21 cellular contexts compared by ENCODE assay signal in genomic region chr5:135162661-135163265, GRCh38.
A peak's percentile ranks its signal among the peaks of the same experiment; 100 is the strongest.
DNase-seq lines count a peak whose midpoint lies in the region; ATAC-seq, FAIRE-seq and TF ChIP-seq lines count a peak whose summit lies in the region.
"Had no signal": no experiment of that assay in that cellular context is flagged by ENCODE, and none has a peak within 500 bp of the region (broad histone marks: within the 10 kb centered on the region; RNA-seq: fewer than 3 reads in every experiment).

No MANE protein-coding gene starts in this region.

- DNase-seq in HepG2 (ENCODE audit: low spot score) (peak; percentile 38), right lobe of liver (no peak), RWPE2 (ENCODE audit: low spot score) (no peak), fibroblast of villous mesenchyme (ENCODE audit: low read depth) (peak; percentile 33), upper lobe of right lung (no peak), tibial nerve (ENCODE audit: low spot score in 2 of 2) (no peak), HPDE6-E6E7 (ENCODE audit: extremely low spot score) (no peak)
- DNase-seq: activated CD4-positive, alpha-beta T cell treated with anti-CD3 and anti-CD28 coated beads for 48 hours; activated naive CD8-positive, alpha-beta T cell treated with anti-CD3 and anti-CD28 coated beads for 36 hours; DMS153; heart left ventricle; Kasumi-1; left ventricle myocardium inferior; NCI-H187 treated with DMSO at 0.1 percent for 48 hours; NCI-H446 treated with DMSO at 0.1 percent for 48 hours; stimulated activated CD4-positive, alpha-beta T cell treated with anti-CD3 and anti-CD28 coated beads, Interleukin-12 subunit alpha, Interleukin-12 subunit beta, amount 100 ng/mL, for 4 hours; T-cell; uterus had no signal

- POLR2A ChIA-PET in HepG2 (lab: Yijun Ruan, JAX): interaction anchor here (1.2 kb wide), 1 partner anchor 257 kb away, joined by 6 read pairs; no protein-coding TSS in a partner anchor

- H3K27ac ChIP-seq in HepG2 (ENCODE audit: extremely low read length, insufficient read depth, low read length): no peak overlapping the region
- H3K27ac ChIP-seq in right lobe of liver: no peak overlapping the region
- no peak overlapping the region for H3K27ac ChIP-seq in RWPE2 (ENCODE audit: poor library complexity, severe bottlenecking)
- no peak overlapping the region for H3K27ac ChIP-seq in upper lobe of right lung
- H3K27ac ChIP-seq in tibial nerve: no peak overlapping the region
- H3K27ac ChIP-seq: heart left ventricle, left ventricle myocardium inferior, uterus had no signal

- H3K79me2 ChIP-seq in HepG2 (ENCODE audit: insufficient read depth, low read length): no peaks in the 10 kb centered on the region

- H3K9me3 ChIP-seq in HepG2 (ENCODE audit: low read length) (no peaks in the 10 kb centered on the region), right lobe of liver (peaks cover 0 to 5% (median 0%) of the 10 kb centered on the region in 4 donors), RWPE2 (ENCODE audit: severe bottlenecking) (peaks cover 5% of the 10 kb centered on the region), upper lobe of right lung (no peaks in the 10 kb centered on the region), tibial nerve (peaks cover 0 to 25% (median 3%) of the 10 kb centered on the region in 4 donors)

- in situ Hi-C loops in HepG2 (cut with HindIII; ENCODE audit: extremely low pct_ligation_motif_present, low pct_unique_long_range_greater_than_20kb): no loop called here

- H3K27me3 ChIP-seq in HepG2 (ENCODE audit: control insufficient read depth in 1 of 2, insufficient read depth in 2 of 2, low read length in 2 of 2) (no peaks in the 10 kb centered on the region), right lobe of liver (no peaks in the 10 kb centered on the region), RWPE2 (ENCODE audit: insufficient read depth, poor library complexity, severe bottlenecking) (no peaks in the 10 kb centered on the region), upper lobe of right lung (peaks cover 4% of the 10 kb centered on the region), tibial nerve (no peaks in the 10 kb centered on the region)
- H3K27me3 ChIP-seq: uterus had no signal

- H3K36me3 ChIP-seq in HepG2 (replicated peaks in 1 of 2; ENCODE audit: control insufficient read depth in 1 of 2, insufficient read depth in 2 of 2, low read length in 2 of 2) (no peaks in the 10 kb centered on the region), right lobe of liver (no peaks in the 10 kb centered on the region), RWPE2 (ENCODE audit: low read depth) (no peaks in the 10 kb centered on the region), upper lobe of right lung (no peaks in the 10 kb centered on the region), tibial nerve (no peaks in the 10 kb centered on the region)
- H3K36me3 ChIP-seq: heart left ventricle, left ventricle myocardium inferior, uterus had no signal

- peak; percentile 55; the same call in 1 of the 2 replicates for TF ChIP-seq RAD21 in HepG2 (CRISPR knock-in tag; IDR thresholded peaks at IDR 0.05)

- H3K4me2 ChIP-seq in HepG2 (ENCODE audit: low read depth, low read length): no peak overlapping the region

- FAIRE-seq in HepG2 (lab: Jason Lieb, UNC): peak; percentile 28
- FAIRE-seq: A204.1, GM12878 had no signal

- 73% methylated on average over 8 of the region's 9 CpGs for WGBS in HepG2 (ENCODE audit: low lambda C conversion rate)
- 26% methylated on average over 3 of the region's 9 CpGs for WGBS in right lobe of liver (ENCODE audit: insufficient coverage, low coverage, low lambda C conversion rate, missing lambda C conversion rate)
- WGBS in tibial nerve, 2 donors: 72 to 76% methylated on average over 9 of the region's 9 CpGs

- ATAC-seq in HepG2 (peak; percentile 92), right lobe of liver (no peak), RWPE2 (ENCODE audit: low read depth) (peak; percentile 46; the same call in 2 of the 3 replicates), upper lobe of right lung (peak; percentile 27), HG02870 (IDR thresholded peaks at IDR 0.05; ENCODE audit: unreplicated experiment) (no peak)
- ATAC-seq: GM12878, heart left ventricle, T-cell had no signal

- CTCF ChIA-PET in HepG2 (lab: Yijun Ruan, JAX; ENCODE audit: low intra/inter-chr PET ratio, low total read pairs): interaction anchor here (1.0 kb wide), 1 partner anchor 152 kb away, joined by 4 read pairs; no protein-coding TSS in a partner anchor

- no TSS peak for BruUV-seq in HepG2 (replicated peaks; lab: Mats Ljungman, UMichigan)

- TF ChIP-seq CTCF in HepG2 (CRISPR knock-in tag; IDR thresholded peaks at IDR 0.05) (peak; percentile 62), right lobe of liver (IDR thresholded peaks at IDR 0.05) (no peak), RWPE2 (IDR thresholded peaks at IDR 0.05; ENCODE audit: poor library complexity, severe bottlenecking) (no peak), fibroblast of villous mesenchyme (IDR thresholded peaks at IDR 0.05; ENCODE audit: insufficient read depth, low read depth, low read length) (peak; percentile 52), upper lobe of right lung (IDR thresholded peaks at IDR 0.05) (no peak), tibial nerve (IDR thresholded peaks at IDR 0.05) (no peak)

- TF ChIP-seq POLR2A in HepG2 (IDR thresholded peaks at IDR 0.05; ENCODE audit: insufficient read depth in 1 of 2, low read depth in 2 of 2, low read length in 2 of 2) (no peak), right lobe of liver (IDR thresholded peaks at IDR 0.05) (no peak), tibial nerve (IDR thresholded peaks at IDR 0.05) (no peak)

- no peak overlapping the region for H2AFZ ChIP-seq in HepG2 (ENCODE audit: low read length)

- intact Hi-C loops in HepG2 (cut with micrococcal nuclease; ENCODE audit: unreplicated experiment) (no loop called here), right lobe of liver (cut with DNase I) (no loop called here), upper lobe of right lung (cut with DNase I) (no loop called here)

- H3K4me1 ChIP-seq in HepG2 (ENCODE audit: insufficient read depth, low read length): peaks cover 33% of the 10 kb centered on the region
- no peaks in the 10 kb centered on the region for H3K4me1 ChIP-seq in right lobe of liver
- H3K4me1 ChIP-seq in RWPE2 (ENCODE audit: insufficient read depth, poor library complexity, severe bottlenecking): no peaks in the 10 kb centered on the region
- no peaks in the 10 kb centered on the region for H3K4me1 ChIP-seq in upper lobe of right lung
- H3K4me1 ChIP-seq in tibial nerve: no peaks in the 10 kb centered on the region
- H3K4me1 ChIP-seq: heart left ventricle, left ventricle myocardium inferior, uterus had no signal

- H3K4me3 ChIP-seq in HepG2 (replicated peaks in 1 of 3; ENCODE audit: insufficient read depth in 1 of 3, low read depth in 2 of 3, low read length in 3 of 3): no peak overlapping the region
- H3K4me3 ChIP-seq in right lobe of liver: no peak overlapping the region
- no peak overlapping the region for H3K4me3 ChIP-seq in RWPE2 (ENCODE audit: severe bottlenecking)
- H3K4me3 ChIP-seq in fibroblast of villous mesenchyme (ENCODE audit: low read depth, low read length): no peak overlapping the region
- H3K4me3 ChIP-seq in upper lobe of right lung: no peak overlapping the region
- H3K4me3 ChIP-seq in tibial nerve: no peak overlapping the region
- H3K4me3 ChIP-seq: GM12878, heart left ventricle, left ventricle myocardium inferior, uterus had no signal

- no peak for TF ChIP-seq EP300 in HepG2 (IDR thresholded peaks at IDR 0.05; ENCODE audit: low read depth in 2 of 2, low read length in 2 of 2)
- TF ChIP-seq EP300 in HepG2 (CRISPR knock-in tag; IDR thresholded peaks at IDR 0.05; ENCODE audit: borderline replicate concordance): no peak
- TF ChIP-seq EP300 in tibial nerve (IDR thresholded peaks at IDR 0.05): no peak

- H3K9ac ChIP-seq in HepG2 (ENCODE audit: insufficient read depth, low read depth, low read length): no peak overlapping the region

- H4K20me1 ChIP-seq in HepG2 (ENCODE audit: insufficient read depth, low read length): no peaks in the 10 kb centered on the region

TF ChIP-seq in HepG2, 621 proteins besides CTCF, POLR2A, EP300 and RAD21 (continues in another document):
- TF ChIP-seq MYC (CRISPR knock-in tag; IDR thresholded peaks at IDR 0.05; ENCODE audit: borderline replicate concordance): peak; percentile 23; the same call in 1 of the 2 replicates
- no peak for TF ChIP-seq BRF2 (CRISPR knock-in tag; IDR thresholded peaks at IDR 0.05)
- TF ChIP-seq STAG1 (CRISPR knock-in tag; IDR thresholded peaks at IDR 0.05): peak; percentile 71
- TF ChIP-seq, protein P1, sequence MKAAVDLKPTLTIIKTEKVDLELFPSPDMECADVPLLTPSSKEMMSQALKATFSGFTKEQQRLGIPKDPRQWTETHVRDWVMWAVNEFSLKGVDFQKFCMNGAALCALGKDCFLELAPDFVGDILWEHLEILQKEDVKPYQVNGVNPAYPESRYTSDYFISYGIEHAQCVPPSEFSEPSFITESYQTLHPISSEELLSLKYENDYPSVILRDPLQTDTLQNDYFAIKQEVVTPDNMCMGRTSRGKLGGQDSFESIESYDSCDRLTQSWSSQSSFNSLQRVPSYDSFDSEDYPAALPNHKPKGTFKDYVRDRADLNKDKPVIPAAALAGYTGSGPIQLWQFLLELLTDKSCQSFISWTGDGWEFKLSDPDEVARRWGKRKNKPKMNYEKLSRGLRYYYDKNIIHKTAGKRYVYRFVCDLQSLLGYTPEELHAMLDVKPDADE (CRISPR knock-in tag; IDR thresholded peaks at IDR 0.05): no peak
- TF ChIP-seq HOXD1 (CRISPR knock-in tag; IDR thresholded peaks at IDR 0.05): no peak
- no peak for TF ChIP-seq FOXA3 (CRISPR knock-in tag; IDR thresholded peaks at IDR 0.05)
- TF ChIP-seq SMC3 (IDR thresholded peaks at IDR 0.05; ENCODE audit: low read length): peak; percentile 69
- TF ChIP-seq, protein P2, sequence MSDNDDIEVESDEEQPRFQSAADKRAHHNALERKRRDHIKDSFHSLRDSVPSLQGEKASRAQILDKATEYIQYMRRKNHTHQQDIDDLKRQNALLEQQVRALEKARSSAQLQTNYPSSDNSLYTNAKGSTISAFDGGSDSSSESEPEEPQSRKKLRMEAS (IDR thresholded peaks at IDR 0.05): peak; percentile 28; the same call in 1 of the 2 replicates
- TF ChIP-seq SOX6 (IDR thresholded peaks at IDR 0.05): no peak
- TF ChIP-seq SOX6 (CRISPR knock-in tag; IDR thresholded peaks at IDR 0.05): 0 out of 2 replicates have a peak, but pooled peaks have one; percentile 16

Comparison
In these comparisons a context has a peak if more than half of its experiments do, and no peak if none do; other contexts are left out.
1. ATAC-seq: peak in HepG2 (single experiment), RWPE2 (single experiment) and upper lobe of right lung (single experiment); none in right lobe of liver (0 of 4) and HG02870 (single experiment).
2. DNase-seq: peak in HepG2 (single experiment) and fibroblast of villous mesenchyme (single experiment); none in right lobe of liver (0 of 3), RWPE2 (single experiment), upper lobe of right lung (single experiment), tibial nerve (0 of 2) and HPDE6-E6E7 (single experiment).
3. CTCF ChIP-seq: peak in HepG2 (single experiment) and fibroblast of villous mesenchyme (single experiment); none in right lobe of liver (0 of 4), RWPE2 (single experiment), upper lobe of right lung (single experiment) and tibial nerve (0 of 5).